Comparison of ENCODE assay signal across 19 cellular contexts in genomic region chr4:46975144-46975543, GRCh38. TPM values are rescaled to one million over a fixed set of nuclear protein-coding genes. Genes with fewer than 3 reads are reported as not detected.
A peak's percentile ranks its signal among the peaks of the same experiment; 100 is the strongest.
DNase-seq lines count a peak whose midpoint lies in the region; ATAC-seq, FAIRE-seq and TF ChIP-seq lines count a peak whose summit lies in the region.
"Had no signal": no experiment of that assay in that cellular context is flagged by ENCODE, and none has a peak within 500 bp of the region (broad histone marks: within the 10 kb centered on the region; RNA-seq: fewer than 3 reads in every experiment).

No MANE protein-coding gene starts in this region.

- DNase-seq in NCI-H1694 treated with DMSO at 0.1 percent for 48 hours (lab: John Stamatoyannopoulos, UW) (peak; percentile 3), NCI-H1694 (lab: John Stamatoyannopoulos, UW) (no peak), GM18507 (ENCODE audit: extremely low spot score, insufficient read length, low read depth) (no peak), MM.1S (no peak), WTC11 (ENCODE audit: low spot score) (no peak), mucosa of descending colon (no peak), NCI-H446 (lab: John Stamatoyannopoulos, UW) (no peak)
- DNase-seq in NK-92 treated with Interleukin-12 subunit alpha and Interleukin-12 subunit beta, amount 100 ng/mL, for 24 hours (lab: John Stamatoyannopoulos, UW): no peak
- DNase-seq: C1 segment of cervical spinal cord; CD4-positive, alpha-beta memory T cell; DMS79; EL; GOT3; H9; Kasumi-1; KBM-7 had no signal

- H3K9me3 ChIP-seq in MM.1S (replicated peaks; ENCODE audit: insufficient read depth, low read length) (no peaks in the 10 kb centered on the region), mucosa of descending colon (no peaks in the 10 kb centered on the region)

- H3K36me3 ChIP-seq in MM.1S (replicated peaks; ENCODE audit: insufficient read depth, low read length) (no peaks in the 10 kb centered on the region), mucosa of descending colon (ENCODE audit: low read depth) (no peaks in the 10 kb centered on the region)

- no peaks in the 10 kb centered on the region for H3K36me3 Mint-ChIP-seq in WTC11
- H3K36me3 Mint-ChIP-seq: CD4-positive, alpha-beta memory T cell had no signal

- H3K4me3 ChIP-seq in MM.1S (ENCODE audit: low read length) (0 out of 2 replicates have a peak overlapping the region, but pooled peaks have one; percentile 9), mucosa of descending colon (no peak overlapping the region)

- no peaks in the 10 kb centered on the region for H3K9me2 ChIP-seq in MM.1S (replicated peaks; ENCODE audit: insufficient read depth, low read length)

- no peak overlapping the region for H3K9ac ChIP-seq in MM.1S (ENCODE audit: low read length)

- H3K27me3 Mint-ChIP-seq in WTC11 (ENCODE audit: low read depth): no peaks in the 10 kb centered on the region

- FAIRE-seq in GM18507 (lab: Jason Lieb, UNC): peak; percentile 48
- FAIRE-seq: G401.6, HTR-8/SVneo had no signal

- no peak overlapping the region for H3K27ac Mint-ChIP-seq in WTC11
- H3K27ac Mint-ChIP-seq: CD4-positive, alpha-beta memory T cell; H9 had no signal

- no peaks in the 10 kb centered on the region for H3F3A ChIP-seq in MM.1S (ENCODE audit: insufficient read depth, low read length)

- peak overlapping the region; percentile 51; the same call in 1 of the 2 replicates for H3K27ac ChIP-seq in MM.1S (ENCODE audit: low read length)
- H3K27ac ChIP-seq: 22Rv1 had no signal

- intact Hi-C loops in mucosa of descending colon (cut with DNase I, micrococcal nuclease): no loop called here

- CTCF ChIA-PET in WTC11 (lab: Charles Lee): no interaction called here

- no peak for ATAC-seq in WTC11
- no peak for ATAC-seq in mucosa of descending colon

- TF ChIP-seq CTCF in MM.1S (IDR thresholded peaks at IDR 0.05; ENCODE audit: low read length) (no peak), WTC11 (IDR thresholded peaks at IDR 0.05) (no peak), mucosa of descending colon (IDR thresholded peaks at IDR 0.05) (no peak)

- H3K4me1 ChIP-seq in MM.1S (ENCODE audit: low read length) (no peaks in the 10 kb centered on the region), mucosa of descending colon (ENCODE audit: low read depth) (no peaks in the 10 kb centered on the region)

- H3K27me3 ChIP-seq in MM.1S (replicated peaks; ENCODE audit: insufficient read depth, low read length): no peaks in the 10 kb centered on the region

- H3K9me3 Mint-ChIP-seq in WTC11: no peaks in the 10 kb centered on the region
- H3K9me3 Mint-ChIP-seq: CD4-positive, alpha-beta memory T cell; H9 had no signal

- POLR2A ChIA-PET in WTC11 (lab: Charles Lee): no interaction called here

- no peak overlapping the region for H3K4me3 Mint-ChIP-seq in WTC11
- H3K4me3 Mint-ChIP-seq: CD4-positive, alpha-beta memory T cell; H9 had no signal

- peak overlapping the region; percentile 35 for H3K4me2 ChIP-seq in MM.1S (ENCODE audit: low read depth, low read length)

- H4K20me1 ChIP-seq in MM.1S (ENCODE audit: insufficient read depth, low read length): no peaks in the 10 kb centered on the region

- peaks cover 5% of the 10 kb centered on the region for H3K4me1 Mint-ChIP-seq in WTC11
- H3K4me1 Mint-ChIP-seq: CD4-positive, alpha-beta memory T cell; H9 had no signal

- H2AFZ ChIP-seq in MM.1S (ENCODE audit: low read length): peak overlapping the region; percentile 3; the same call in 1 of the 2 replicates

- no peaks in the 10 kb centered on the region for H3K79me2 ChIP-seq in MM.1S (ENCODE audit: low read length)

TF ChIP-seq in WTC11, 78 proteins besides CTCF, POLR2A, EP300 and RAD21 (continues in another document):
- TF ChIP-seq AR (CRISPR knock-in tag; IDR thresholded peaks at IDR 0.05) (no peak), CBFB (CRISPR knock-in tag; IDR thresholded peaks at IDR 0.05; ENCODE audit: low read depth) (no peak), ATF3 (CRISPR knock-in tag; conservative IDR thresholded peaks at IDR 0.05) (no peak), PRDM15 (CRISPR knock-in tag; IDR thresholded peaks at IDR 0.05) (no peak), NR2C2 (CRISPR knock-in tag; IDR thresholded peaks at IDR 0.05) (no peak), ARID4B (CRISPR knock-in tag; IDR thresholded peaks at IDR 0.05; ENCODE audit: borderline replicate concordance) (no peak), ZNF121 (CRISPR knock-in tag; IDR thresholded peaks at IDR 0.05) (no peak)

RNA-seq across cellular contexts. Expression of gene GABRA4, which starts 18.2 kb away (rescaled TPM):
- total RNA-seq in WTC11 (2021) (0.20 to 0.53 TPM (median 0.25 TPM) in 3 replicates), mucosa of descending colon (under 1 TPM in 2 of 3 donors, not detected in 1; 0.32 to 0.99 TPM)
- total RNA-seq: CD4-positive, alpha-beta memory T cell; H9 had no signal

RNA-seq across cellular contexts. Expression of gene GABRB1, which starts 56.2 kb away (rescaled TPM):
- total RNA-seq in WTC11 (2021) (0.46 to 0.69 TPM (median 0.66 TPM) in 3 replicates), mucosa of descending colon (under 1 TPM; 0.55 to 0.84 (median 0.82) TPM)
- total RNA-seq: CD4-positive, alpha-beta memory T cell had no signal
